ENCODE assay signal across 8 cellular contexts in the genomic region with DNA sequence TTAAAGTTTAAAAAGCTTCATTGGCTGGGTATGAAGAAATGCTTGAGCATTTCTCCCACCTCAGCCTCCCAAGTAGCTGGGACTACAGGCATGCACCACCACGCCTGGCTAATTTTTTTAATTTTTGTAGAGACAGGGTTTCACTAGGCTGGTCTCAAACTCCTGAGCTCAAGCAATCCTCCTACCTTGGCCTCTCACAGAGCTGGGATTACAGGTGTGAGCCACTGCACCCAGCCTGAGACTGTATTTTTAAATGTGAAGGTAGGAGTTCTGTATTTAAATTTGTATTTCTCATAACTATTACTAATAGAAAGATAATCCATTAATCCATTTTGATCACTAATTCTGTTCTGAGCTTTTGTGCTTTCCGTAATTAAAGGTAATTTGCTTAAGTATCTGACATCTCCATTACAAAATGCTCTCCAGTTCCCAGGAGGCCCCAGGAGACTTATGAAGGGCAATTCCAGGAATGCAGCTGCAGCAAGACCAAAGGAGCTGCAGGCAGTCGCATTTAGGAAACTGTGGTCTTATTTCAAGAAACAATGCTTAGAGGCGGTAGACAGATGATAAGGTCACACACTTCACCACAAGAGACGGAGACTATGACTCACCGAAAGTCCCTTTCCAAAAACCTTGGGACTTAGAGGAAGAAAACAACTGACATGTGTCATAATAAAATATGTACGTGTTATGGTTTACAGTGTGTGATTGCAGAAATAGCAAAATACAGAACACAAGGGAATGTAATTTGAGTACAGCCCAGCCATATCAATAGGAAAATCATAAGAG. TPM values are rescaled to one million over a fixed set of nuclear protein-coding genes. Genes with fewer than 3 reads are reported as not detected.
A peak's percentile ranks its signal among the peaks of the same experiment; 100 is the strongest.
DNase-seq lines count a peak whose midpoint lies in the region; ATAC-seq and TF ChIP-seq lines count a peak whose summit lies in the region.

No MANE protein-coding gene starts in this region.

- peak overlapping the region; percentile 93 for H3K27ac Mint-ChIP-seq in activated CD4-positive, alpha-beta T cell treated with anti-CD3 and anti-CD28 coated beads, Interleukin-2, amount 10 ng/mL, durations not matched to agents 24 days and 14 days

- peaks cover 38% of the 10 kb centered on the region for H3K4me1 Mint-ChIP-seq in activated CD4-positive, alpha-beta T cell treated with anti-CD3 and anti-CD28 coated beads, Interleukin-2, amount 10 ng/mL, durations not matched to agents 24 days and 14 days

- H3K4me3 ChIP-seq in MG63, result no peak overlapping the region
- no peak overlapping the region for H3K4me3 ChIP-seq in epithelial cell of proximal tubule (ENCODE audit: low read depth, low read length)

- H3K9me3 ChIP-seq in MG63, result no peaks in the 10 kb centered on the region

- DNase-seq in HEK293T (ENCODE audit: extremely low spot score) (peak; percentile 48), MG63 (peak; percentile 30), epithelial cell of proximal tubule (ENCODE audit: low read depth) (peak; percentile 46), pulmonary artery endothelial cell (ENCODE audit: low read depth, low spot score) (peak; percentile 94), NCI-H510A treated with DMSO at 0.1 percent for 48 hours (lab: John Stamatoyannopoulos, UW) (no peak), mucosa of gallbladder (ENCODE audit: low spot score) (no peak)
- DNase-seq in activated CD4-positive, alpha-beta T cell treated with anti-CD3 and anti-CD28 coated beads, Interleukin-2, amount 10 ng/mL, durations not matched to agents 24 days and 14 days, result peak; percentile 93

- no peaks in the 10 kb centered on the region for H3K36me3 ChIP-seq in MG63

- ATAC-seq in GM18502 (IDR thresholded peaks at IDR 0.05; ENCODE audit: poor library complexity, unreplicated experiment), result peak; percentile 96

- H3K27me3 ChIP-seq in MG63, result no peaks in the 10 kb centered on the region

- intact Hi-C loops in activated CD4-positive, alpha-beta T cell treated with anti-CD3 and anti-CD28 coated beads, Interleukin-2, amount 10 ng/mL, durations not matched to agents 24 days and 14 days (cut with micrococcal nuclease), result loop anchor here (1.0 to 5.0 kb wide), 4 partner anchors 34 to 359 kb away; a partner anchor contains a TSS

- TF ChIP-seq CTCF in epithelial cell of proximal tubule (conservative IDR thresholded peaks at IDR 0.05; ENCODE audit: low read depth, low read length), result no peak

- peaks cover 2% of the 10 kb centered on the region for H3K27me3 Mint-ChIP-seq in activated CD4-positive, alpha-beta T cell treated with anti-CD3 and anti-CD28 coated beads, Interleukin-2, amount 10 ng/mL, durations not matched to agents 24 days and 14 days

- CTCF ChIA-PET in HEK293T (lab: Yijun Ruan, JAX), result interaction anchor here (1.9 to 2.5 kb wide), 2 partner anchors 9 to 153 kb away, joined by 7 to 9 read pairs; no protein-coding TSS in a partner anchor

- POLR2A ChIA-PET in HEK293T (lab: Yijun Ruan, JAX), result interaction anchor here (2.9 kb wide), 1 partner anchor 34 kb away, joined by 14 read pairs; a partner anchor contains a TSS

- H3K36me3 Mint-ChIP-seq in activated CD4-positive, alpha-beta T cell treated with anti-CD3 and anti-CD28 coated beads, Interleukin-2, amount 10 ng/mL, durations not matched to agents 24 days and 14 days (ENCODE audit: low read depth), result peaks cover 5% of the 10 kb centered on the region

- no peaks in the 10 kb centered on the region for H3K9me3 Mint-ChIP-seq in activated CD4-positive, alpha-beta T cell treated with anti-CD3 and anti-CD28 coated beads, Interleukin-2, amount 10 ng/mL, durations not matched to agents 24 days and 14 days

- peak overlapping the region; percentile 73 for H3K4me3 Mint-ChIP-seq in activated CD4-positive, alpha-beta T cell treated with anti-CD3 and anti-CD28 coated beads, Interleukin-2, amount 10 ng/mL, durations not matched to agents 24 days and 14 days

TF ChIP-seq in HEK293T, 16 proteins besides CTCF, POLR2A, EP300 and RAD21:
- TF ChIP-seq L3MBTL2 (conservative IDR thresholded peaks at IDR 0.05) (no peak), ZNF384 (IDR thresholded peaks at IDR 0.05) (no peak), FOXA1 (IDR thresholded peaks at IDR 0.05) (no peak), LEF1 (IDR thresholded peaks at IDR 0.05; ENCODE audit: borderline replicate concordance) (no peak), FOXM1 (IDR thresholded peaks at IDR 0.05; ENCODE audit: borderline replicate concordance) (no peak), HDGF (IDR thresholded peaks at IDR 0.05; ENCODE audit: borderline replicate concordance) (no peak), NFRKB (IDR thresholded peaks at IDR 0.05) (no peak), ARNT (IDR thresholded peaks at IDR 0.05) (no peak), SUZ12 (IDR thresholded peaks at IDR 0.05) (no peak), BHLHE40 (IDR thresholded peaks at IDR 0.05; ENCODE audit: borderline replicate concordance) (no peak), TARDBP (IDR thresholded peaks at IDR 0.05) (no peak), FOXK2 (IDR thresholded peaks at IDR 0.05) (no peak), ELF4 (IDR thresholded peaks at IDR 0.05) (no peak), CTBP1 (IDR thresholded peaks at IDR 0.05; ENCODE audit: borderline replicate concordance) (peak; percentile 41; the same call in 1 of the 2 replicates)
- TF ChIP-seq, protein P1, sequence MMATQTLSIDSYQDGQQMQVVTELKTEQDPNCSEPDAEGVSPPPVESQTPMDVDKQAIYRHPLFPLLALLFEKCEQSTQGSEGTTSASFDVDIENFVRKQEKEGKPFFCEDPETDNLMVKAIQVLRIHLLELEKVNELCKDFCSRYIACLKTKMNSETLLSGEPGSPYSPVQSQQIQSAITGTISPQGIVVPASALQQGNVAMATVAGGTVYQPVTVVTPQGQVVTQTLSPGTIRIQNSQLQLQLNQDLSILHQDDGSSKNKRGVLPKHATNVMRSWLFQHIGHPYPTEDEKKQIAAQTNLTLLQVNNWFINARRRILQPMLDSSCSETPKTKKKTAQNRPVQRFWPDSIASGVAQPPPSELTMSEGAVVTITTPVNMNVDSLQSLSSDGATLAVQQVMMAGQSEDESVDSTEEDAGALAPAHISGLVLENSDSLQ (IDR thresholded peaks at IDR 0.05), result peak; percentile 71

RNA-seq across cellular contexts. Expression of a gene that starts 23.3 kb away (rescaled TPM):
- 23.2 and 26.3 TPM in 2 replicates for total RNA-seq in MG63 (2014; rRNA removed; shearing (Covaris generic); ENCODE audit: low replicate concordance)
- 14.2 and 14.3 TPM in 2 replicates for total RNA-seq in activated CD4-positive, alpha-beta T cell treated with anti-CD3 and anti-CD28 coated beads, Interleukin-2, amount 10 ng/mL, durations not matched to agents 24 days and 14 days
- total RNA-seq in epithelial cell of proximal tubule, result 20.5 and 20.9 TPM in 2 replicates
- 25.6 and 28.4 TPM in 2 replicates for total RNA-seq in pulmonary artery endothelial cell
- total RNA-seq in mucosa of gallbladder, result 19.4 TPM

RNA-seq across cellular contexts. Expression of a gene that starts 33.9 kb away (rescaled TPM):
- total RNA-seq in MG63 (2014; rRNA removed; shearing (Covaris generic); ENCODE audit: low replicate concordance), result 14.7 and 31.1 TPM in 2 replicates
- 35.5 and 37.0 TPM in 2 replicates for total RNA-seq in activated CD4-positive, alpha-beta T cell treated with anti-CD3 and anti-CD28 coated beads, Interleukin-2, amount 10 ng/mL, durations not matched to agents 24 days and 14 days
- total RNA-seq in epithelial cell of proximal tubule, result 23.8 and 24.2 TPM in 2 replicates
- total RNA-seq in pulmonary artery endothelial cell, result 122 and 179 TPM in 2 replicates
- 46.7 TPM for total RNA-seq in mucosa of gallbladder

Comparison
In these comparisons a context has a peak if more than half of its experiments do, and no peak if none do; other contexts are left out.
1. DNase-seq: peak in HEK293T (single experiment), MG63 (single experiment), activated CD4-positive, alpha-beta T cell treated with anti-CD3 and anti-CD28 coated beads, Interleukin-2, amount 10 ng/mL, durations not matched to agents 24 days and 14 days (single experiment), epithelial cell of proximal tubule (single experiment) and pulmonary artery endothelial cell (single experiment); none in NCI-H510A treated with DMSO at 0.1 percent for 48 hours (single experiment) and mucosa of gallbladder (single experiment).